Comparison of ENCODE assay signal across 33 cellular contexts in genomic region chr3:149037684-149038083, GRCh38.
"Had no signal": no experiment of that assay in that cellular context is flagged by ENCODE, and none has a peak within 500 bp of the region (broad histone marks: within the 10 kb centered on the region; RNA-seq: fewer than 3 reads in every experiment).

No MANE protein-coding gene starts in this region.

- H3K9ac ChIP-seq: parathyroid adenoma had no signal

- H3K9me3 Mint-ChIP-seq: dendritic cell treated with granulocyte-macrophage colony-stimulating factor and Interleukin-4, amounts not matched to agents 40 ng/mL and 50 ng/mL, for 4 days; endodermal cell; immature natural killer cell; mesothelial cell of epicardium; naive B cell; natural killer cell treated with Interleukin-12 subunit alpha and Interleukin-12 subunit beta and Interleukin-15 and Interleukin-18, amount 100 ng/mL, for 72 hours; neural crest cell; stimulated activated memory B cell treated with anti-CD40 and anti-IgM and Interleukin-4, amounts not matched to agents 10 μg/mL and 1 μg/mL and 100 μg/mL, for 72 hours; type B pancreatic cell had no signal

- DNase-seq: colonic mucosa; effector CD8-positive, alpha-beta T cell; endodermal cell; foreskin fibroblast; heart left ventricle; hypothalamus; immature natural killer cell; islet precursor cell; kidney glomerular epithelial cell; left colon; left ventricle myocardium superior; mesenchymal stem cell; mucosa of descending colon; naive B cell; spleen; stimulated activated CD4-positive, alpha-beta T cell treated with anti-CD3 and anti-CD28 coated beads, Interleukin-4, amount 100 ng/mL, for 4 hours; stimulated activated naive CD8-positive, alpha-beta T cell treated with anti-CD3 and anti-CD28 coated beads, Interleukin-15, Interleukin-2, amounts not matched to agents 100 U/mL and 50 U/mL, for 24 hours; substantia nigra; testis; tibial artery had no signal

- H2AFZ ChIP-seq: parathyroid adenoma had no signal

- H3K4me3 ChIP-seq: colonic mucosa, gastroesophageal sphincter, heart left ventricle, mucosa of descending colon, right atrium auricular region, skin epidermis, spleen, testis, tibial artery had no signal

- H3K4me1 ChIP-seq: colonic mucosa, parathyroid adenoma, right atrium auricular region, testis, tibial artery had no signal

- H3K9me3 ChIP-seq: colonic mucosa, gastroesophageal sphincter, heart left ventricle, mucosa of descending colon, right atrium auricular region, spleen, testis, tibial artery had no signal

- H3K27ac ChIP-seq: colonic mucosa, epithelial cell of prostate, gastroesophageal sphincter, parathyroid adenoma, right atrium auricular region, skin epidermis, spleen, testis, tibial artery had no signal

- H3K79me2 ChIP-seq: parathyroid adenoma had no signal

- H3K27ac Mint-ChIP-seq: dendritic cell treated with granulocyte-macrophage colony-stimulating factor and Interleukin-4, amounts not matched to agents 40 ng/mL and 50 ng/mL, for 4 days; endodermal cell; immature natural killer cell; mesothelial cell of epicardium; natural killer cell treated with Interleukin-12 subunit alpha and Interleukin-12 subunit beta and Interleukin-15 and Interleukin-18, amount 100 ng/mL, for 72 hours; progenitor cell of endocrine pancreas; stimulated activated memory B cell treated with anti-CD40 and anti-IgM and Interleukin-4, amounts not matched to agents 10 μg/mL and 1 μg/mL and 100 μg/mL, for 72 hours; type B pancreatic cell had no signal

- H3K36me3 ChIP-seq: colonic mucosa had no signal

- ATAC-seq: esophagus mucosa; gastroesophageal sphincter; heart left ventricle; left colon; left ventricle myocardium superior; mucosa of descending colon; natural killer cell treated with Interleukin-12 subunit alpha and Interleukin-12 subunit beta and Interleukin-15 and Interleukin-18, amount 100 ng/mL, for 72 hours; stimulated activated memory B cell treated with anti-CD40 and anti-IgM and Interleukin-4, amounts not matched to agents 10 μg/mL and 1 μg/mL and 100 μg/mL, for 72 hours; stimulated activated naive CD8-positive, alpha-beta T cell treated with anti-CD3 and anti-CD28 coated beads, Interleukin-15, Interleukin-2, amounts not matched to agents 100 U/mL and 50 U/mL, for 24 hours had no signal

- H3K27me3 Mint-ChIP-seq: dendritic cell treated with granulocyte-macrophage colony-stimulating factor and Interleukin-4, amounts not matched to agents 40 ng/mL and 50 ng/mL, for 4 days; naive B cell; natural killer cell treated with Interleukin-12 subunit alpha and Interleukin-12 subunit beta and Interleukin-15 and Interleukin-18, amount 100 ng/mL, for 72 hours; progenitor cell of endocrine pancreas; stimulated activated memory B cell treated with anti-CD40 and anti-IgM and Interleukin-4, amounts not matched to agents 10 μg/mL and 1 μg/mL and 100 μg/mL, for 72 hours; type B pancreatic cell had no signal

- H3K4me1 Mint-ChIP-seq: endodermal cell, naive B cell, neural crest cell had no signal

- H3K27me3 ChIP-seq: colonic mucosa, gastroesophageal sphincter, heart left ventricle, right atrium auricular region, spleen, testis, tibial artery had no signal

- H3K4me3 Mint-ChIP-seq: dendritic cell treated with granulocyte-macrophage colony-stimulating factor and Interleukin-4, amounts not matched to agents 40 ng/mL and 50 ng/mL, for 4 days; endodermal cell; immature natural killer cell; mesothelial cell of epicardium; naive B cell; natural killer cell treated with Interleukin-12 subunit alpha and Interleukin-12 subunit beta and Interleukin-15 and Interleukin-18, amount 100 ng/mL, for 72 hours; neural crest cell; stimulated activated memory B cell treated with anti-CD40 and anti-IgM and Interleukin-4, amounts not matched to agents 10 μg/mL and 1 μg/mL and 100 μg/mL, for 72 hours; type B pancreatic cell had no signal
